In genomic region chr16:65717006-65717720, GRCh38 we compare ENCODE assay signal across 27 cellular contexts.
"Had no signal": no experiment of that assay in that cellular context is flagged by ENCODE, and none has a peak within 500 bp of the region (broad histone marks: within the 10 kb centered on the region; RNA-seq: fewer than 3 reads in every experiment).

No MANE protein-coding gene starts in this region.

- H3K27ac ChIP-seq: epithelial cell of prostate, esophagus muscularis mucosa, heart right ventricle, left lung, neutrophil, prostate gland, right atrium auricular region, thoracic aorta, tibial nerve, upper lobe of left lung had no signal

- ATAC-seq: heart right ventricle; left cardiac atrium; left lung; naive thymus-derived CD4-positive, alpha-beta T cell; sciatic nerve; stimulated activated effector memory CD8-positive, alpha-beta T cell treated with anti-CD3 and anti-CD28 coated beads, Interleukin-12 subunit alpha, Interleukin-12 subunit beta, amount 100 ng/mL, for 72 hours; stimulated activated naive CD8-positive, alpha-beta T cell treated with anti-CD3 and anti-CD28 coated beads, Interleukin-15, Interleukin-2, amounts not matched to agents 100 U/mL and 50 U/mL, for 24 hours had no signal

- H3K36me3 ChIP-seq: esophagus muscularis mucosa, heart right ventricle, left lung, neutrophil, prostate gland, right atrium auricular region, thoracic aorta, tibial nerve, upper lobe of left lung had no signal

- H3K4me2 ChIP-seq: smooth muscle cell had no signal

- H3K4me1 ChIP-seq: esophagus muscularis mucosa, heart right ventricle, left lung, prostate gland, right atrium auricular region, tibial nerve, upper lobe of left lung had no signal

- H3K9me3 ChIP-seq: esophagus muscularis mucosa, heart right ventricle, left lung, neutrophil, prostate gland, right atrium auricular region, thoracic aorta, tibial nerve, upper lobe of left lung had no signal

- DNase-seq: cerebellar nuclear complex; cortex of kidney; effector CD4-positive, alpha-beta T cell; foreskin melanocyte; glutamatergic neuron; heart right ventricle; hippocampal formation; left cardiac atrium; left lung; mesenchymal stem cell; midbrain; naive thymus-derived CD4-positive, alpha-beta T cell; stimulated activated CD4-positive, alpha-beta T cell treated with anti-CD3 and anti-CD28 coated beads, Interleukin-2, amount 100 ng/mL, for 24 hours; stimulated activated CD4-positive, alpha-beta T cell treated with anti-CD3 and anti-CD28 coated beads, Interleukin-4, amount 100 ng/mL, for 24 hours; stimulated activated naive CD8-positive, alpha-beta T cell treated with anti-CD3 and anti-CD28 coated beads, Interleukin-15, Interleukin-2, amounts not matched to agents 100 U/mL and 50 U/mL, for 24 hours; substantia nigra; upper lobe of left lung had no signal

- H3K27me3 ChIP-seq: left lung, neutrophil, right atrium auricular region, tibial nerve, upper lobe of left lung had no signal

- H3K4me3 ChIP-seq: esophagus muscularis mucosa, heart right ventricle, left lung, prostate gland, right atrium auricular region, smooth muscle cell, thoracic aorta, tibial nerve, upper lobe of left lung had no signal
